In the genomic region with DNA sequence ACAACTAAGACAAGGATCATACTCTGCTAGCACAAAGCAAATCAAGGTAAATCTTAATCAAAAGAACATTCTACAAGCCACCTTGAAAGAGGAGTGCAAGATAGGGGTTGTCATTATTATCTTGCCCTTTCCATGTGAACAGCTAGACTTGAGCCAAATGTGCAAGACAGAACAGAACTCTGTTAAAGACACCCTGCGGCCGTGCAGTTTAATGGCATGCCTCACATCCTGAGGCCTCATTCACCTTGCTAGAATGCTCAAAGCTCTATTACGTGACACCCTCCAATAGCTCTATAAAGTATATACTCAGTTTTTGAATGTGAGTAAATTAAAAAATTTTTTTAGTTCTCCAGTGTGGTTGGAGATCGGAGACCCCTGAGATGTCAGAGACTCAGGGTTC, we compare ENCODE assay signal across 22 cellular contexts.
"Had no signal": no experiment of that assay in that cellular context is flagged by ENCODE, and none has a peak within 500 bp of the region (broad histone marks: within the 10 kb centered on the region; RNA-seq: fewer than 3 reads in every experiment).

No MANE protein-coding gene starts in this region.

- H3K4me3 Mint-ChIP-seq: central memory CD8-positive, alpha-beta T cell; immature natural killer cell; memory B cell; naive B cell; stimulated activated memory B cell treated with anti-CD40 and anti-IgM and Interleukin-4, amounts not matched to agents 10 μg/mL and 1 μg/mL and 100 μg/mL, for 72 hours; stimulated activated naive CD8-positive, alpha-beta T cell treated with anti-CD3 and anti-CD28 coated beads, Interleukin-15, Interleukin-2, amounts not matched to agents 100 ng/mL and 50 ng/mL, for 24 hours had no signal

- H3K9me3 Mint-ChIP-seq: central memory CD8-positive, alpha-beta T cell; immature natural killer cell; memory B cell; naive B cell; stimulated activated memory B cell treated with anti-CD40 and anti-IgM and Interleukin-4, amounts not matched to agents 10 μg/mL and 1 μg/mL and 100 μg/mL, for 72 hours; stimulated activated naive CD8-positive, alpha-beta T cell treated with anti-CD3 and anti-CD28 coated beads, Interleukin-15, Interleukin-2, amounts not matched to agents 100 ng/mL and 50 ng/mL, for 24 hours had no signal

- H3K27me3 Mint-ChIP-seq: central memory CD8-positive, alpha-beta T cell; memory B cell; naive B cell; stimulated activated memory B cell treated with anti-CD40 and anti-IgM and Interleukin-4, amounts not matched to agents 10 μg/mL and 1 μg/mL and 100 μg/mL, for 72 hours; stimulated activated naive CD8-positive, alpha-beta T cell treated with anti-CD3 and anti-CD28 coated beads, Interleukin-15, Interleukin-2, amounts not matched to agents 100 ng/mL and 50 ng/mL, for 24 hours had no signal

- FAIRE-seq: kidney had no signal

- H3K9me3 ChIP-seq: esophagus squamous epithelium, neutrophil, psoas muscle, spleen had no signal

- H3K4me1 Mint-ChIP-seq: immature natural killer cell; memory B cell; naive B cell; stimulated activated memory B cell treated with anti-CD40 and anti-IgM and Interleukin-4, amounts not matched to agents 10 μg/mL and 1 μg/mL and 100 μg/mL, for 72 hours had no signal

- H3K27me3 ChIP-seq: dorsolateral prefrontal cortex, esophagus squamous epithelium, neutrophil, spleen had no signal

- ATAC-seq: left cardiac atrium; sciatic nerve; stimulated activated memory B cell treated with anti-CD40 and anti-IgM and Interleukin-4, amounts not matched to agents 10 μg/mL and 1 μg/mL and 100 μg/mL, for 72 hours had no signal

- DNase-seq: cortex of kidney; dorsolateral prefrontal cortex; effector CD8-positive, alpha-beta T cell; esophagus squamous epithelium; foreskin fibroblast; immature natural killer cell; kidney; left cardiac atrium; naive B cell; psoas muscle; retina; spleen; stimulated activated CD4-positive, alpha-beta T cell treated with anti-CD3 and anti-CD28 coated beads, Interleukin-15, amount 100 ng/mL, for 24 hours; stimulated activated CD4-positive, alpha-beta T cell treated with anti-CD3 and anti-CD28 coated beads, Interleukin-1b, Interleukin-23, amount 100 ng/mL, for 48 hours; stimulated activated CD4-positive, alpha-beta T cell treated with anti-CD3 and anti-CD28 coated beads, Interleukin-4, amount 100 ng/mL, for 24 hours; trophoblast cell had no signal

- H3K4me3 ChIP-seq: dorsolateral prefrontal cortex, esophagus squamous epithelium, psoas muscle, spleen had no signal

- H3K27ac Mint-ChIP-seq: immature natural killer cell; memory B cell; naive B cell; stimulated activated memory B cell treated with anti-CD40 and anti-IgM and Interleukin-4, amounts not matched to agents 10 μg/mL and 1 μg/mL and 100 μg/mL, for 72 hours; stimulated activated naive CD8-positive, alpha-beta T cell treated with anti-CD3 and anti-CD28 coated beads, Interleukin-15, Interleukin-2, amounts not matched to agents 100 ng/mL and 50 ng/mL, for 24 hours had no signal

- H3K27ac ChIP-seq: dorsolateral prefrontal cortex, neutrophil, psoas muscle, spleen had no signal
